ENCODE assay signal across 1 cellular context in genomic region chr22:38012604-38013072, GRCh38.
TF ChIP-seq lines count a peak whose summit lies in the region.

No MANE protein-coding gene starts in this region.

TF ChIP-seq in HepG2, 621 proteins besides CTCF, POLR2A, EP300 and RAD21 (continued from another document and continues in another):
- TF ChIP-seq, protein P1, sequence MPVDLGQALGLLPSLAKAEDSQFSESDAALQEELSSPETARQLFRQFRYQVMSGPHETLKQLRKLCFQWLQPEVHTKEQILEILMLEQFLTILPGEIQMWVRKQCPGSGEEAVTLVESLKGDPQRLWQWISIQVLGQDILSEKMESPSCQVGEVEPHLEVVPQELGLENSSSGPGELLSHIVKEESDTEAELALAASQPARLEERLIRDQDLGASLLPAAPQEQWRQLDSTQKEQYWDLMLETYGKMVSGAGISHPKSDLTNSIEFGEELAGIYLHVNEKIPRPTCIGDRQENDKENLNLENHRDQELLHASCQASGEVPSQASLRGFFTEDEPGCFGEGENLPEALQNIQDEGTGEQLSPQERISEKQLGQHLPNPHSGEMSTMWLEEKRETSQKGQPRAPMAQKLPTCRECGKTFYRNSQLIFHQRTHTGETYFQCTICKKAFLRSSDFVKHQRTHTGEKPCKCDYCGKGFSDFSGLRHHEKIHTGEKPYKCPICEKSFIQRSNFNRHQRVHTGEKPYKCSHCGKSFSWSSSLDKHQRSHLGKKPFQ (CRISPR knock-in tag; IDR thresholded peaks at IDR 0.05; ENCODE audit: insufficient replicate concordance): no peak
- TF ChIP-seq ZNF510 (CRISPR knock-in tag; IDR thresholded peaks at IDR 0.05; ENCODE audit: low read depth) (no peak), ZSCAN9 (CRISPR knock-in tag; IDR thresholded peaks at IDR 0.05; ENCODE audit: borderline replicate concordance) (0 out of 2 replicates have a peak, but pooled peaks have one; percentile 19), ZNF362 (CRISPR knock-in tag; IDR thresholded peaks at IDR 0.05; ENCODE audit: borderline replicate concordance) (peak; percentile 95), FOXK1 (CRISPR knock-in tag; IDR thresholded peaks at IDR 0.05; ENCODE audit: borderline replicate concordance, low read depth) (peak; percentile 62; the same call in 1 of the 2 replicates), EZH2 (conservative IDR thresholded peaks at IDR 0.05; ENCODE audit: low read depth, low read length) (no peak), PHF20 (CRISPR knock-in tag; IDR thresholded peaks at IDR 0.05) (no peak), ZNF513 (CRISPR knock-in tag; conservative IDR thresholded peaks at IDR 0.05) (no peak), CHCHD3 (CRISPR knock-in tag; IDR thresholded peaks at IDR 0.05) (no peak), KDM5B (CRISPR knock-in tag; IDR thresholded peaks at IDR 0.05; ENCODE audit: borderline replicate concordance) (no peak), ISX (CRISPR knock-in tag; conservative IDR thresholded peaks at IDR 0.05) (no peak), XRCC5 (optimal IDR thresholded peaks at IDR 0.05; ENCODE audit: low read length) (no peak), ZBTB20 (CRISPR knock-in tag; IDR thresholded peaks at IDR 0.05; ENCODE audit: borderline replicate concordance, low read depth) (peak; percentile 45; the same call in 1 of the 2 replicates), ZSCAN20 (CRISPR knock-in tag; IDR thresholded peaks at IDR 0.05; ENCODE audit: borderline replicate concordance) (no peak), THAP11 (CRISPR knock-in tag; IDR thresholded peaks at IDR 0.05) (peak; percentile 11; the same call in 1 of the 2 replicates), RBAK (CRISPR knock-in tag; IDR thresholded peaks at IDR 0.05) (no peak), ZBTB2 (CRISPR knock-in tag; IDR thresholded peaks at IDR 0.05; ENCODE audit: low read depth) (no peak), ZNF557 (CRISPR knock-in tag; IDR thresholded peaks at IDR 0.05) (no peak), KLF16 (CRISPR knock-in tag; IDR thresholded peaks at IDR 0.05) (no peak), NCOA5 (CRISPR knock-in tag; IDR thresholded peaks at IDR 0.05) (no peak), PCBP1 (IDR thresholded peaks at IDR 0.05; ENCODE audit: borderline replicate concordance, low read depth, low read length) (no peak), MTF2 (CRISPR knock-in tag; IDR thresholded peaks at IDR 0.05; ENCODE audit: borderline replicate concordance) (no peak), ZMYM4 (CRISPR knock-in tag; IDR thresholded peaks at IDR 0.05) (no peak), SP4 (CRISPR knock-in tag; IDR thresholded peaks at IDR 0.05) (0 out of 2 replicates have a peak, but pooled peaks have one; percentile 25), ZNF746 (CRISPR knock-in tag; IDR thresholded peaks at IDR 0.05) (no peak; the same call in 1 of the 2 replicates), HNF1B (CRISPR knock-in tag; IDR thresholded peaks at IDR 0.05) (peak; percentile 43; the same call in 1 of the 2 replicates), ZNF816 (CRISPR knock-in tag; IDR thresholded peaks at IDR 0.05; ENCODE audit: borderline replicate concordance) (no peak), ZNF292 (CRISPR knock-in tag; IDR thresholded peaks at IDR 0.05; ENCODE audit: borderline replicate concordance, low read depth) (no peak; the same call in 1 of the 2 replicates), DNMT1 (CRISPR knock-in tag; IDR thresholded peaks at IDR 0.05) (no peak), SP5 (CRISPR knock-in tag; IDR thresholded peaks at IDR 0.05; ENCODE audit: borderline replicate concordance, low read depth) (0 out of 2 replicates have a peak, but pooled peaks have one; percentile 44), ATAD3A (CRISPR knock-in tag; IDR thresholded peaks at IDR 0.05) (no peak), ZNF367 (CRISPR knock-in tag; IDR thresholded peaks at IDR 0.05; ENCODE audit: borderline replicate concordance) (no peak), NKX3-1 (CRISPR knock-in tag; IDR thresholded peaks at IDR 0.05) (no peak), KAT7 (CRISPR knock-in tag; IDR thresholded peaks at IDR 0.05; ENCODE audit: borderline replicate concordance) (no peak), KDM3A (CRISPR knock-in tag; IDR thresholded peaks at IDR 0.05; ENCODE audit: low read depth) (no peak), ZNF484 (CRISPR knock-in tag; IDR thresholded peaks at IDR 0.05; ENCODE audit: borderline replicate concordance, low read depth) (no peak), LCORL (IDR thresholded peaks at IDR 0.05) (no peak), LCORL (CRISPR knock-in tag; IDR thresholded peaks at IDR 0.05) (peak; percentile 90), KLF9 (CRISPR knock-in tag; IDR thresholded peaks at IDR 0.05; ENCODE audit: low read depth) (0 out of 2 replicates have a peak, but pooled peaks have one; percentile 52)
- TF ChIP-seq, protein P2, sequence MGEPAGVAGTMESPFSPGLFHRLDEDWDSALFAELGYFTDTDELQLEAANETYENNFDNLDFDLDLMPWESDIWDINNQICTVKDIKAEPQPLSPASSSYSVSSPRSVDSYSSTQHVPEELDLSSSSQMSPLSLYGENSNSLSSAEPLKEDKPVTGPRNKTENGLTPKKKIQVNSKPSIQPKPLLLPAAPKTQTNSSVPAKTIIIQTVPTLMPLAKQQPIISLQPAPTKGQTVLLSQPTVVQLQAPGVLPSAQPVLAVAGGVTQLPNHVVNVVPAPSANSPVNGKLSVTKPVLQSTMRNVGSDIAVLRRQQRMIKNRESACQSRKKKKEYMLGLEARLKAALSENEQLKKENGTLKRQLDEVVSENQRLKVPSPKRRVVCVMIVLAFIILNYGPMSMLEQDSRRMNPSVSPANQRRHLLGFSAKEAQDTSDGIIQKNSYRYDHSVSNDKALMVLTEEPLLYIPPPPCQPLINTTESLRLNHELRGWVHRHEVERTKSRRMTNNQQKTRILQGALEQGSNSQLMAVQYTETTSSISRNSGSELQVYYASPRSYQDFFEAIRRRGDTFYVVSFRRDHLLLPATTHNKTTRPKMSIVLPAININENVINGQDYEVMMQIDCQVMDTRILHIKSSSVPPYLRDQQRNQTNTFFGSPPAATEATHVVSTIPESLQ (CRISPR knock-in tag; conservative IDR thresholded peaks at IDR 0.05): no peak
- TF ChIP-seq, protein P3, sequence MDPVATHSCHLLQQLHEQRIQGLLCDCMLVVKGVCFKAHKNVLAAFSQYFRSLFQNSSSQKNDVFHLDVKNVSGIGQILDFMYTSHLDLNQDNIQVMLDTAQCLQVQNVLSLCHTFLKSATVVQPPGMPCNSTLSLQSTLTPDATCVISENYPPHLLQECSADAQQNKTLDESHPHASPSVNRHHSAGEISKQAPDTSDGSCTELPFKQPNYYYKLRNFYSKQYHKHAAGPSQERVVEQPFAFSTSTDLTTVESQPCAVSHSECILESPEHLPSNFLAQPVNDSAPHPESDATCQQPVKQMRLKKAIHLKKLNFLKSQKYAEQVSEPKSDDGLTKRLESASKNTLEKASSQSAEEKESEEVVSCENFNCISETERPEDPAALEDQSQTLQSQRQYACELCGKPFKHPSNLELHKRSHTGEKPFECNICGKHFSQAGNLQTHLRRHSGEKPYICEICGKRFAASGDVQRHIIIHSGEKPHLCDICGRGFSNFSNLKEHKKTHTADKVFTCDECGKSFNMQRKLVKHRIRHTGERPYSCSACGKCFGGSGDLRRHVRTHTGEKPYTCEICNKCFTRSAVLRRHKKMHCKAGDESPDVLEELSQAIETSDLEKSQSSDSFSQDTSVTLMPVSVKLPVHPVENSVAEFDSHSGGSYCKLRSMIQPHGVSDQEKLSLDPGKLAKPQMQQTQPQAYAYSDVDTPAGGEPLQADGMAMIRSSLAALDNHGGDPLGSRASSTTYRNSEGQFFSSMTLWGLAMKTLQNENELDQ (CRISPR knock-in tag; IDR thresholded peaks at IDR 0.05; ENCODE audit: borderline replicate concordance): no peak
- TF ChIP-seq, protein P4, sequence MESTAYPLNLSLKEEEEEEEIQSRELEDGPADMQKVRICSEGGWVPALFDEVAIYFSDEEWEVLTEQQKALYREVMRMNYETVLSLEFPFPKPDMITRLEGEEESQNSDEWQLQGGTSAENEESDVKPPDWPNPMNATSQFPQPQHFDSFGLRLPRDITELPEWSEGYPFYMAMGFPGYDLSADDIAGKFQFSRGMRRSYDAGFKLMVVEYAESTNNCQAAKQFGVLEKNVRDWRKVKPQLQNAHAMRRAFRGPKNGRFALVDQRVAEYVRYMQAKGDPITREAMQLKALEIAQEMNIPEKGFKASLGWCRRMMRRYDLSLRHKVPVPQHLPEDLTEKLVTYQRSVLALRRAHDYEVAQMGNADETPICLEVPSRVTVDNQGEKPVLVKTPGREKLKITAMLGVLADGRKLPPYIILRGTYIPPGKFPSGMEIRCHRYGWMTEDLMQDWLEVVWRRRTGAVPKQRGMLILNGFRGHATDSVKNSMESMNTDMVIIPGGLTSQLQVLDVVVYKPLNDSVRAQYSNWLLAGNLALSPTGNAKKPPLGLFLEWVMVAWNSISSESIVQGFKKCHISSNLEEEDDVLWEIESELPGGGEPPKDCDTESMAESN (CRISPR knock-in tag; conservative IDR thresholded peaks at IDR 0.05): no peak
- TF ChIP-seq, protein P5, sequence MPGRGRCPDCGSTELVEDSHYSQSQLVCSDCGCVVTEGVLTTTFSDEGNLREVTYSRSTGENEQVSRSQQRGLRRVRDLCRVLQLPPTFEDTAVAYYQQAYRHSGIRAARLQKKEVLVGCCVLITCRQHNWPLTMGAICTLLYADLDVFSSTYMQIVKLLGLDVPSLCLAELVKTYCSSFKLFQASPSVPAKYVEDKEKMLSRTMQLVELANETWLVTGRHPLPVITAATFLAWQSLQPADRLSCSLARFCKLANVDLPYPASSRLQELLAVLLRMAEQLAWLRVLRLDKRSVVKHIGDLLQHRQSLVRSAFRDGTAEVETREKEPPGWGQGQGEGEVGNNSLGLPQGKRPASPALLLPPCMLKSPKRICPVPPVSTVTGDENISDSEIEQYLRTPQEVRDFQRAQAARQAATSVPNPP (CRISPR knock-in tag; IDR thresholded peaks at IDR 0.05): no peak
